30 cellular contexts compared by ENCODE assay signal in the genomic region with DNA sequence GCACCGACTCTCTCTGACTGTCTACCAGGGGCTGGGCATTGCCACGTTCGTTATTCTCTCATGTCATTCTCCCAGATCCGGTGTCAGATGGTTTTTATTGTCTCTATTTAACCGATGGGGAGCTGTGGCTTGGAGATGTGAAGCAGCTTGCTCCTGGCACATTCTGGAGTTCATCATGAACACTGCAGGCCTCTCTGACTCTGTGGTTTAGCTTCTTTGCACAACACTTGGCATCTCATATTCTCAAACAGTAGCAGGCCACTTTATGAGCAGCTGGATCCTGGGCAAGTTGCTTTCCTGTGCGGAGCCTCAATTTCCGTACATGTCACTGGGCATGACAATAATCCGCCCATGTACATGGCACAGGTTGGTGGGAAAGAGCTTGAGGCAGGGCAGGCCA.
"Had no signal": no experiment of that assay in that cellular context is flagged by ENCODE, and none has a peak within 500 bp of the region (broad histone marks: within the 10 kb centered on the region; RNA-seq: fewer than 3 reads in every experiment).

No MANE protein-coding gene starts in this region.

- H3K4me3 ChIP-seq: adrenal gland, body of pancreas, breast epithelium, MG63, Peyer's patch, SJSA1 had no signal

- H3K27me3 ChIP-seq: adrenal gland, body of pancreas, breast epithelium, MG63, Peyer's patch, SJSA1 had no signal

- H3K9me3 Mint-ChIP-seq: activated CD4-positive, alpha-beta T cell treated with anti-CD3 and anti-CD28 coated beads, Interleukin-2, amount 10 ng/mL, durations not matched to agents 7 days and 5 days; activated naive CD4-positive, alpha-beta T cell treated with anti-CD3 and anti-CD28 coated beads for 36 hours; activated naive CD4-positive, alpha-beta T cell treated with anti-CD3 and anti-CD28 coated beads, Interleukin-2, amount 50 U/mL, for 72 hours; activated T-cell treated with anti-CD3 and anti-CD28 coated beads, Interleukin-2, amount 50 U/mL, for 24 hours; activated T-helper 2 cell treated with anti-CD3 and anti-CD28 coated beads, Interferon-gamma antibody, Interleukin-2, Interleukin-4, amounts not matched to agents 10 μg/mL and 5 μg/mL and 100 μg/mL, durations not matched to agents 14 hours and 24 hours and 36 hours; T-helper 1 cell treated with Interleukin-12 subunit alpha and Interleukin-12 subunit beta and Interleukin-4 antibody, amounts not matched to agents 30 μg/mL and 1 μg/mL, for 36 hours; T-helper 2 cell treated with Interferon-gamma antibody and Interleukin-4, amounts not matched to agents 5 μg/mL and 100 μg/mL, for 36 hours had no signal

- H3K27ac Mint-ChIP-seq: activated CD4-positive, alpha-beta T cell treated with anti-CD3 and anti-CD28 coated beads, Interleukin-2, amount 10 ng/mL, durations not matched to agents 7 days and 5 days; activated CD8-positive, alpha-beta T cell treated with anti-CD3 and anti-CD28 coated beads, Interleukin-2, amount 10 ng/mL, durations not matched to agents 7 days and 5 days; activated naive CD4-positive, alpha-beta T cell treated with anti-CD3 and anti-CD28 coated beads for 36 hours; activated naive CD4-positive, alpha-beta T cell treated with anti-CD3 and anti-CD28 coated beads, Interleukin-2, amount 50 U/mL, for 72 hours; activated T-cell treated with anti-CD3 and anti-CD28 coated beads, Interleukin-2, amount 50 U/mL, for 24 hours; activated T-helper 2 cell treated with anti-CD3 and anti-CD28 coated beads, Interferon-gamma antibody, Interleukin-2, Interleukin-4, amounts not matched to agents 10 μg/mL and 5 μg/mL and 100 μg/mL, durations not matched to agents 14 hours and 24 hours and 36 hours; T-helper 1 cell treated with Interleukin-12 subunit alpha and Interleukin-12 subunit beta and Interleukin-4 antibody, amounts not matched to agents 30 μg/mL and 1 μg/mL, for 36 hours; T-helper 2 cell treated with Interferon-gamma antibody and Interleukin-4, amounts not matched to agents 5 μg/mL and 100 μg/mL, for 36 hours had no signal

- H3K9me3 ChIP-seq: adrenal gland, body of pancreas, MG63, Peyer's patch, SJSA1, SK-N-SH had no signal

- ATAC-seq: activated naive CD4-positive, alpha-beta T cell treated with anti-CD3 and anti-CD28 coated beads, Interleukin-2, amount 50 U/mL, for 72 hours; body of pancreas; PC-3 had no signal

- H3K9ac ChIP-seq: SK-N-SH had no signal

- DNase-seq: activated CD4-positive, alpha-beta T cell treated with anti-CD3 and anti-CD28 coated beads, Interleukin-2, amount 10 ng/mL, durations not matched to agents 7 days and 5 days; activated CD4-positive, alpha-beta T cell treated with anti-CD3 and anti-CD28 coated beads, Interleukin-2, amount 50 U/mL, for 48 hours; activated CD8-positive, alpha-beta T cell treated with anti-CD3 and anti-CD28 coated beads, Interleukin-2, amount 10 ng/mL, durations not matched to agents 7 days and 5 days; activated gamma-delta T cell; activated naive CD4-positive, alpha-beta T cell treated with anti-CD3 and anti-CD28 coated beads for 36 hours; activated T-cell treated with anti-CD3 and anti-CD28 coated beads, Interleukin-2, amount 50 U/mL, for 24 hours; body of pancreas; Karpas-422; MG63; NCI-H1048; NCI-H1105 treated with DMSO at 0.1 percent for 48 hours; NCI-H1436; NCI-H1694 treated with DMSO at 0.1 percent for 48 hours; NCI-H2029; NCI-H510A; NCI-H526; NCI-H748 treated with DMSO at 0.1 percent for 48 hours; NK-92 treated with Interleukin-12 subunit alpha and Interleukin-12 subunit beta, amount 100 ng/mL, for 24 hours; PC-3; Peyer's patch; RPMI8226; SHP77 treated with DMSO at 0.1 percent for 48 hours; SK-N-SH had no signal

- H3K36me3 ChIP-seq: adrenal gland, breast epithelium, MG63, Peyer's patch, SJSA1 had no signal

- H3K36me3 Mint-ChIP-seq: activated naive CD4-positive, alpha-beta T cell treated with anti-CD3 and anti-CD28 coated beads, Interleukin-2, amount 50 U/mL, for 72 hours had no signal

- H3K4me2 ChIP-seq: SK-N-SH had no signal

- H3K4me1 ChIP-seq: adrenal gland, body of pancreas, breast epithelium, Peyer's patch, SJSA1 had no signal

- H3K4me3 Mint-ChIP-seq: activated CD4-positive, alpha-beta T cell treated with anti-CD3 and anti-CD28 coated beads, Interleukin-2, amount 10 ng/mL, durations not matched to agents 7 days and 5 days; activated CD8-positive, alpha-beta T cell treated with anti-CD3 and anti-CD28 coated beads, Interleukin-2, amount 10 ng/mL, durations not matched to agents 7 days and 5 days; activated naive CD4-positive, alpha-beta T cell treated with anti-CD3 and anti-CD28 coated beads for 36 hours; activated T-cell treated with anti-CD3 and anti-CD28 coated beads, Interleukin-2, amount 50 U/mL, for 24 hours; T-helper 1 cell treated with Interleukin-12 subunit alpha and Interleukin-12 subunit beta and Interleukin-4 antibody, amounts not matched to agents 30 μg/mL and 1 μg/mL, for 36 hours; T-helper 2 cell treated with Interferon-gamma antibody and Interleukin-4, amounts not matched to agents 5 μg/mL and 100 μg/mL, for 36 hours had no signal

- H3K27ac ChIP-seq: adrenal gland, body of pancreas, breast epithelium, Peyer's patch, SJSA1 had no signal
